Comparison of ENCODE assay signal across 1 cellular context in genomic region chr3:106794442-106794841, GRCh38.
TF ChIP-seq lines count a peak whose summit lies in the region.

No MANE protein-coding gene starts in this region.

TF ChIP-seq in IMR-90, 13 proteins besides CTCF, POLR2A, EP300 and RAD21 (continued from another document):
- TF ChIP-seq ELK1 (IDR thresholded peaks at IDR 0.05; ENCODE audit: borderline replicate concordance, low read depth, low read length): no peak
- no peak for TF ChIP-seq NFE2L2 (IDR thresholded peaks at IDR 0.05; ENCODE audit: low read depth, low read length)
- TF ChIP-seq MAFK (IDR thresholded peaks at IDR 0.05; ENCODE audit: low read depth, low read length): no peak
- no peak for TF ChIP-seq SMC3 (IDR thresholded peaks at IDR 0.05; ENCODE audit: low read depth, low read length)
TF ChIP-seq in IMR-90: peak in this region for 0.
